25 cellular contexts compared by ENCODE assay signal in genomic region chr16:77250395-77250794, GRCh38.
"Had no signal": no experiment of that assay in that cellular context is flagged by ENCODE, and none has a peak within 500 bp of the region (broad histone marks: within the 10 kb centered on the region; RNA-seq: fewer than 3 reads in every experiment).

No MANE protein-coding gene starts in this region.

- H3K27me3 ChIP-seq: neutrophil, tibial artery had no signal

- H3K36me3 ChIP-seq: neutrophil, pancreas, tibial artery had no signal

- DNase-seq: activated CD4-positive, alpha-beta memory T cell treated with anti-CD3 and anti-CD28 coated beads for 36 hours; activated CD4-positive, alpha-beta T cell treated with anti-CD3 and anti-CD28 coated beads for 48 hours; activated CD4-positive, CD25-positive, alpha-beta regulatory T cell; activated naive CD4-positive, alpha-beta T cell treated with Interleukin-2 at 50 U/mL for 16 hours; activated naive CD8-positive, alpha-beta T cell treated with anti-CD3 and anti-CD28 coated beads, Interleukin-2, amount 10 ng/mL, durations not matched to agents 7 days and 5 days; activated T-cell treated with anti-CD3 and anti-CD28 coated beads, Interleukin-2, amount 50 U/mL, for 48 hours; amygdala; effector memory CD4-positive, alpha-beta T cell; foreskin melanocyte; glutamatergic neuron; hypothalamus; left ventricle myocardium superior; mammary epithelial cell; midbrain; natural killer cell; pancreas; right cardiac atrium; stimulated activated CD4-positive, alpha-beta T cell treated with anti-CD3 and anti-CD28 coated beads, Interleukin-1b, Interleukin-23, amount 100 ng/mL, for 48 hours; stimulated activated naive CD8-positive, alpha-beta T cell treated with anti-CD3 and anti-CD28 coated beads, Interleukin-15, amount 100 ng/mL, for 72 hours; SW 1271; T-helper 17 cell; tibial artery had no signal

- ATAC-seq: esophagus mucosa; left ventricle myocardium superior; natural killer cell; pancreas; right cardiac atrium; stimulated activated naive CD8-positive, alpha-beta T cell treated with anti-CD3 and anti-CD28 coated beads, Interleukin-15, amount 100 ng/mL, for 72 hours; T-helper 17 cell had no signal

- H3K4me3 ChIP-seq: pancreas, skin epidermis, tibial artery had no signal

- H3K27ac ChIP-seq: neutrophil, pancreas, skin epidermis, tibial artery had no signal

- H3K4me1 ChIP-seq: pancreas, tibial artery had no signal

- H3K9me3 ChIP-seq: neutrophil, pancreas, tibial artery had no signal
